In the genomic region with DNA sequence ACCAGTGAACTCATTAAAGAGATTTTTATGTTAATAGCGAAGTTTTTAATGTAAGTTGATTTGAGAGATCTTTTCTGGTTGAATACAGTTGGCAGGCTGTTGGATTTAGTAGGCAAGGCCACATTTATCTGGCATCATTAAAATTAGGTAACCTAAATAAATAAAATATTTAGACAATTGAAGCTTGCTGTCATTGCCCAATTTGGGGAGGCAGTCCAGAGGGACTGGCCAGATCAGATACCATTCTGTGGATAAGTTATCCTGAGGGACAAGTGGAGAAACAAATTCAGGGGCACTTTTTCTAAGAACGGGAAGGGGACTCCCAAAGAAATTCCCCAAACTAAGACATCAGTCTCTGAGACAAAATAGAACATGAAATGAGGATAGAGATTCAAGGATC, we compare ENCODE assay signal across 31 cellular contexts.
DNase-seq lines count a peak whose midpoint lies in the region; ATAC-seq and TF ChIP-seq lines count a peak whose summit lies in the region.
"Had no signal": no experiment of that assay in that cellular context is flagged by ENCODE, and none has a peak within 500 bp of the region (broad histone marks: within the 10 kb centered on the region; RNA-seq: fewer than 3 reads in every experiment).

No MANE protein-coding gene starts in this region.

- TF ChIP-seq CTCF in endodermal cell (conservative IDR thresholded peaks at IDR 0.05), result no peak

- peaks cover 30% of the 10 kb centered on the region for H3K4me1 ChIP-seq in endodermal cell (ENCODE audit: control insufficient read depth, insufficient read depth, low read length)
- H3K4me1 ChIP-seq: A549, BE2C had no signal

- peak; percentile 53 for ATAC-seq in left lobe of liver
- no peak for ATAC-seq in stimulated activated effector memory CD8-positive, alpha-beta T cell treated with anti-CD3 and anti-CD28 coated beads, Interleukin-12 subunit alpha, Interleukin-12 subunit beta, amount 100 ng/mL, for 72 hours
- ATAC-seq: A549; CD8-positive, alpha-beta T cell had no signal

- H3K36me3 Mint-ChIP-seq in endodermal cell (ENCODE audit: low read depth), result peaks cover 2% of the 10 kb centered on the region
- no peaks in the 10 kb centered on the region for H3K36me3 Mint-ChIP-seq in stimulated activated effector memory CD8-positive, alpha-beta T cell treated with anti-CD3 and anti-CD28 coated beads, Interleukin-12 subunit alpha, Interleukin-12 subunit beta, amount 100 ng/mL, for 72 hours
- H3K36me3 Mint-ChIP-seq: CD14-positive monocyte; CD4-positive, alpha-beta memory T cell; CD4-positive, CD25-positive, alpha-beta regulatory T cell; CD8-positive, alpha-beta memory T cell; CD8-positive, alpha-beta T cell had no signal

- H3K36me3 ChIP-seq in endodermal cell (ENCODE audit: control insufficient read depth, insufficient read depth, low read length), result no peaks in the 10 kb centered on the region
- H3K36me3 ChIP-seq: BE2C; BLaER1; BLaER1 treated with 17β-estradiol and CSF1 and Interleukin-3, amounts not matched to agents 10 nM and 100 nM had no signal

- H3K9me3 Mint-ChIP-seq in endodermal cell, result peaks cover 3% of the 10 kb centered on the region
- H3K9me3 Mint-ChIP-seq in stimulated activated effector memory CD8-positive, alpha-beta T cell treated with anti-CD3 and anti-CD28 coated beads, Interleukin-12 subunit alpha, Interleukin-12 subunit beta, amount 100 ng/mL, for 72 hours, result peaks cover 19% of the 10 kb centered on the region
- H3K9me3 Mint-ChIP-seq: CD14-positive monocyte; CD8-positive, alpha-beta T cell had no signal

- H3K27me3 ChIP-seq in endodermal cell (ENCODE audit: control insufficient read depth, insufficient read depth, low read length, poor library complexity, severe bottlenecking), result no peaks in the 10 kb centered on the region
- H3K27me3 ChIP-seq: BE2C; BLaER1; BLaER1 treated with 17β-estradiol and CSF1 and Interleukin-3, amounts not matched to agents 10 nM and 100 nM had no signal

- peaks cover 13% of the 10 kb centered on the region for H3K27me3 Mint-ChIP-seq in endodermal cell (ENCODE audit: insufficient read depth)
- H3K27me3 Mint-ChIP-seq: B cell; CD4-positive, alpha-beta memory T cell; CD4-positive, alpha-beta T cell; CD4-positive, CD25-positive, alpha-beta regulatory T cell; CD8-positive, alpha-beta memory T cell had no signal

- H3K4me3 Mint-ChIP-seq in endodermal cell, result no peak overlapping the region
- H3K4me3 Mint-ChIP-seq in stimulated activated effector memory CD8-positive, alpha-beta T cell treated with anti-CD3 and anti-CD28 coated beads, Interleukin-12 subunit alpha, Interleukin-12 subunit beta, amount 100 ng/mL, for 72 hours, result no peak overlapping the region
- H3K4me3 Mint-ChIP-seq: B cell; CD14-positive monocyte; CD4-positive, alpha-beta memory T cell; CD4-positive, alpha-beta T cell; CD4-positive, CD25-positive, alpha-beta regulatory T cell; CD8-positive, alpha-beta memory T cell; CD8-positive, alpha-beta T cell had no signal

- peak overlapping the region; percentile 65 for H3K27ac Mint-ChIP-seq in endodermal cell
- no peak overlapping the region for H3K27ac Mint-ChIP-seq in stimulated activated effector memory CD8-positive, alpha-beta T cell treated with anti-CD3 and anti-CD28 coated beads, Interleukin-12 subunit alpha, Interleukin-12 subunit beta, amount 100 ng/mL, for 72 hours
- H3K27ac Mint-ChIP-seq: B cell; CD14-positive monocyte; CD4-positive, alpha-beta memory T cell; CD4-positive, alpha-beta T cell; CD4-positive, CD25-positive, alpha-beta regulatory T cell; CD8-positive, alpha-beta memory T cell; CD8-positive, alpha-beta T cell had no signal

- H3K9me3 ChIP-seq in endodermal cell (ENCODE audit: control insufficient read depth, low read length), result no peaks in the 10 kb centered on the region
- H3K9me3 ChIP-seq: A549; BE2C; BLaER1; BLaER1 treated with 17β-estradiol and CSF1 and Interleukin-3, amounts not matched to agents 10 nM and 100 nM; Caco-2 had no signal

- DNase-seq in endodermal cell (no peak), left lobe of liver (ENCODE audit: low spot score) (no peak)
- no peak for DNase-seq in stimulated activated effector memory CD8-positive, alpha-beta T cell treated with anti-CD3 and anti-CD28 coated beads, Interleukin-12 subunit alpha, Interleukin-12 subunit beta, amount 100 ng/mL, for 72 hours (ENCODE audit: low spot score in 2 of 2)
- DNase-seq in activated CD4-positive, alpha-beta T cell treated with anti-CD3 and anti-CD28 coated beads for 48 hours, result no peak
- DNase-seq: 8988T; ACHN; AML-193; BE2C; C1 segment of cervical spinal cord; Caco-2; Calu3; CD4-positive, alpha-beta memory T cell; CD4-positive, alpha-beta T cell; CD4-positive, CD25-positive, alpha-beta regulatory T cell; CD8-positive, alpha-beta memory T cell; CD8-positive, alpha-beta T cell; COR-L47; DMS 273 treated with DMSO at 0.1 percent for 48 hours; DMS153; DMS53; DMS79; DMS79 treated with DMSO at 0.1 percent for 48 hours; DND-41; EL had no signal

- 64% methylated on average over 1 of the region's 2 CpGs; no CpG with 5 or more reads in 1 of the 2 experiments for WGBS in endodermal cell (ENCODE audit: insufficient coverage in 1 of 2, insufficient read length in 1 of 2), 2 experiments

- H3K9ac ChIP-seq in endodermal cell (ENCODE audit: extremely low read depth, low read length, poor library complexity, severe bottlenecking), result no peak overlapping the region
- H3K9ac ChIP-seq: BLaER1; BLaER1 treated with 17β-estradiol and CSF1 and Interleukin-3, amounts not matched to agents 10 nM and 100 nM had no signal

- no peak overlapping the region for H3K27ac ChIP-seq in endodermal cell (ENCODE audit: low read depth, low read length)
- H3K27ac ChIP-seq: 22Rv1; A549; BLaER1; BLaER1 treated with 17β-estradiol and CSF1 and Interleukin-3, amounts not matched to agents 10 nM and 100 nM; C4-2B had no signal

- peaks cover 63% of the 10 kb centered on the region for H3K4me1 Mint-ChIP-seq in endodermal cell
- H3K4me1 Mint-ChIP-seq in stimulated activated effector memory CD8-positive, alpha-beta T cell treated with anti-CD3 and anti-CD28 coated beads, Interleukin-12 subunit alpha, Interleukin-12 subunit beta, amount 100 ng/mL, for 72 hours, result no peaks in the 10 kb centered on the region
- H3K4me1 Mint-ChIP-seq: B cell; CD14-positive monocyte; CD4-positive, alpha-beta memory T cell; CD4-positive, CD25-positive, alpha-beta regulatory T cell; CD8-positive, alpha-beta memory T cell had no signal

- H3K4me3 ChIP-seq in endodermal cell (ENCODE audit: low read length), result no peak overlapping the region
- H3K4me3 ChIP-seq: A549; BLaER1; BLaER1 treated with 17β-estradiol and CSF1 and Interleukin-3, amounts not matched to agents 10 nM and 100 nM had no signal
